ENCODE assay signal across 8 cellular contexts in the genomic region with DNA sequence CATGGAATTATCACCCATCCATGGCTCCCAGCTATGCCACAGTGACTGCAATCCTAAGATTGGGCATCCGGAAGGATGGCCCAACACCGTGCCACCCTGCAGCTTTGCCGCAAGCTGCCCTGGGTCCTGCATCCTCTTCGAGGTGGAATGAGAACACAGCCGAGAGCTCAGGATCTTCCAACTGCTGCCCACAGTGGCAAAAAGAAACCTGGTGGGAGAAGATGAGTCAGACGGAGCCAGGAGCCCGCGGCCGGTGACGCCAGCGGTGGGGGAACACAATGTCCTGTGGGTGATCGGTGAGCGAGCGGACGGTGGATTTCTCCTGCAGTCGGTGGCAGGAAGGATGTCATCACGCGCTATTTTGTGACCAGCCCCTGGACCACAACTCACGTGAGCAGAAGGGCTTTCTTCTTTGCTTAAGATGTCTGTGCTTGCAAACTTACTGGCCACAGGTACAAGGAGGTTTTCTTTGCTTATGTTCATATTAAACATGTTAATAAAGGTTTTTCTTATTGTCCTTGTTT. TPM values are rescaled to one million over a fixed set of nuclear protein-coding genes. Genes with fewer than 3 reads are reported as not detected.
DNase-seq lines count a peak whose midpoint lies in the region; ATAC-seq and TF ChIP-seq lines count a peak whose summit lies in the region.

No MANE protein-coding gene starts in this region.

- ATAC-seq in RWPE2 (ENCODE audit: low read depth) (peak; percentile 28), Right ventricle myocardium inferior (no peak), HG03442 (IDR thresholded peaks at IDR 0.05; ENCODE audit: unreplicated experiment) (no peak), HG03175 (IDR thresholded peaks at IDR 0.05; ENCODE audit: unreplicated experiment) (no peak)

- H3K27ac ChIP-seq in RWPE2 (ENCODE audit: poor library complexity, severe bottlenecking) (peak overlapping the region; percentile 99), skin epidermis (peak overlapping the region in 20 of 21 experiments; percentile 81 to 100 (median 92))

- peak in 9 of 14 donors; percentile 28 to 83 (median 43) for DNase-seq in C1 segment of cervical spinal cord (lab: John Stamatoyannopoulos, UW)
- peak; percentile 46 for DNase-seq in GOT3 (lab: John Stamatoyannopoulos, UW)
- DNase-seq in RWPE2 (ENCODE audit: low spot score), result peak; percentile 94
- peak; percentile 77 for DNase-seq in activated gamma-delta T cell treated with anti-CD3 and anti-CD28 coated beads, Interleukin-2, amount 50 U/mL, for 16 hours (ENCODE audit: low read depth)
- DNase-seq in Right ventricle myocardium inferior (ENCODE audit: missing footprints), result peak; percentile 94

- H3K36me3 ChIP-seq in RWPE2 (ENCODE audit: low read depth), result peaks cover 5% of the 10 kb centered on the region; the same call in 1 of the 2 replicates

- no peaks in the 10 kb centered on the region for H3K9me3 ChIP-seq in RWPE2 (ENCODE audit: severe bottlenecking)

- H3K27me3 ChIP-seq in RWPE2 (ENCODE audit: insufficient read depth, poor library complexity, severe bottlenecking), result no peaks in the 10 kb centered on the region

- H3K4me1 ChIP-seq in RWPE2 (ENCODE audit: insufficient read depth, poor library complexity, severe bottlenecking), result peaks cover 64% of the 10 kb centered on the region

- intact Hi-C loops in Right ventricle myocardium inferior (cut with DNase I), result no loop called here

- H3K4me3 ChIP-seq in RWPE2 (ENCODE audit: severe bottlenecking) (peak overlapping the region; percentile 17), skin epidermis (peak overlapping the region in 6 of 7 experiments; percentile 34 to 45 (median 38))

- TF ChIP-seq CTCF in RWPE2 (IDR thresholded peaks at IDR 0.05; ENCODE audit: poor library complexity, severe bottlenecking), result no peak

RNA-seq across cellular contexts. Expression of gene CD7, which starts 20.1 kb away (rescaled TPM):
- total RNA-seq in Right ventricle myocardium inferior, result 0.73 TPM

RNA-seq across cellular contexts. Expression of gene CSNK1D, which starts 23.8 kb away (rescaled TPM):
- total RNA-seq in Right ventricle myocardium inferior, result 62.6 TPM

RNA-seq across cellular contexts. Expression of gene SECTM1, which starts 36.2 kb away (rescaled TPM):
- total RNA-seq in Right ventricle myocardium inferior, result 4.9 TPM

Comparison
In these comparisons a context has a peak if more than half of its experiments do, and no peak if none do; other contexts are left out.
1. DNase-seq: peak in every context shown above with its lines; median percentile 94 in RWPE2; 94 in Right ventricle myocardium inferior; 77 in activated gamma-delta T cell treated with anti-CD3 and anti-CD28 coated beads, Interleukin-2, amount 50 U/mL, for 16 hours; 46 in GOT3; 43 in C1 segment of cervical spinal cord.